15 cellular contexts compared by ENCODE assay signal in genomic region chr6:148884461-148884860, GRCh38.
DNase-seq lines count a peak whose midpoint lies in the region; ATAC-seq and TF ChIP-seq lines count a peak whose summit lies in the region.
"Had no signal": no experiment of that assay in that cellular context is flagged by ENCODE, and none has a peak within 500 bp of the region (broad histone marks: within the 10 kb centered on the region; RNA-seq: fewer than 3 reads in every experiment).

No MANE protein-coding gene starts in this region.

- ATAC-seq in GM21529 (IDR thresholded peaks at IDR 0.05; ENCODE audit: unreplicated experiment) (peak; percentile 63), HG03442 (IDR thresholded peaks at IDR 0.05; ENCODE audit: unreplicated experiment) (peak; percentile 52), naive B cell (ENCODE audit: low read depth in 2 of 2) (peak; percentile 98 to 99), HG03520 (IDR thresholded peaks at IDR 0.05; ENCODE audit: unreplicated experiment) (no peak)
- ATAC-seq: left cardiac atrium; naive thymus-derived CD4-positive, alpha-beta T cell had no signal

- no peaks in the 10 kb centered on the region for H3K9me3 Mint-ChIP-seq in naive B cell
- H3K9me3 Mint-ChIP-seq: naive thymus-derived CD4-positive, alpha-beta T cell had no signal

- DNase-seq in GM13977 (ENCODE audit: low spot score) (peak; percentile 68), naive B cell (no peak), SKM-1 (lab: John Stamatoyannopoulos, UW; ENCODE audit: unreplicated experiment) (no peak), NCI-H1436 treated with DMSO at 0.1 percent for 48 hours (lab: John Stamatoyannopoulos, UW) (no peak)
- DNase-seq in effector CD4-positive, alpha-beta T cell: no peak
- DNase-seq: activated naive CD4-positive, alpha-beta T cell; hypothalamus; Karpas-422; left cardiac atrium; naive thymus-derived CD4-positive, alpha-beta T cell; NCI-H1436; NCI-H510A had no signal

- no peak for TF ChIP-seq CTCF in GM13977 (IDR thresholded peaks at IDR 0.05; ENCODE audit: extremely low read depth, insufficient read depth, missing control alignments)

- in situ Hi-C loops in GM13977 (cut with MboI; ENCODE audit: low pct_unique_long_range_greater_than_20kb, low sequenced_read_pairs, unreplicated experiment): no loop called here

- peaks cover 4 to 28% (median 15%) of the 10 kb centered on the region in 3 donors for H3K4me1 Mint-ChIP-seq in naive B cell
- H3K4me1 Mint-ChIP-seq: naive thymus-derived CD4-positive, alpha-beta T cell had no signal

- no peaks in the 10 kb centered on the region for H3K27me3 Mint-ChIP-seq in naive B cell

- H3K27ac Mint-ChIP-seq in naive B cell: no peak overlapping the region
- H3K27ac Mint-ChIP-seq: naive thymus-derived CD4-positive, alpha-beta T cell had no signal

- peaks cover 0 to 4% of the 10 kb centered on the region in 2 donors for H3K36me3 Mint-ChIP-seq in naive B cell
- H3K36me3 Mint-ChIP-seq: naive thymus-derived CD4-positive, alpha-beta T cell had no signal

- no peak overlapping the region for H3K4me3 Mint-ChIP-seq in naive B cell
- H3K4me3 Mint-ChIP-seq: naive thymus-derived CD4-positive, alpha-beta T cell had no signal
